In the genomic region with DNA sequence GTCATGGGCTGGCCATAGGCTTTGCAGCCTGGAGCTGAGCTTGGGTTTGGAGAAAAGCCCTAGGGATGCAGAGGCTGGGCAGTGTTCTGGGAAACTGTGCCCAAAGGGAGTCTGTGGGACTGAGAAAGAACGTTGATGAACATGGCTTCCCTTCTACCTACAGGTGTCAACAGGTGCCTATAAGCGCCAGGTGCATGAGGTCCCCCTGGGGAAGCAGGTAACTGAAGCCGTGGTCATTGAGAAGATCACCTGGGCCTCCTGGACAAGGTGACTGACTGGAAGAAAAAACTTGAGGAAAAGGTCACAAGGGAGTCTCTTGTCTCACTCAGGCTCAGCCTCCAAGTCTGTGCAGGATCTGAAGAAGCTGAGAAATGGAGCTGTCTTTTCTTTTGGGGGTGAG, we compare ENCODE assay signal across 19 cellular contexts.
A peak's percentile ranks its signal among the peaks of the same experiment; 100 is the strongest.
DNase-seq lines count a peak whose midpoint lies in the region; ATAC-seq and TF ChIP-seq lines count a peak whose summit lies in the region.
"Had no signal": no experiment of that assay in that cellular context is flagged by ENCODE, and none has a peak within 500 bp of the region (broad histone marks: within the 10 kb centered on the region; RNA-seq: fewer than 3 reads in every experiment).

No MANE protein-coding gene starts in this region.

- DNase-seq in A673 (ENCODE audit: low spot score) (no peak), RWPE2 (ENCODE audit: low spot score) (no peak), foreskin keratinocyte (no peak), AML-193 (lab: John Stamatoyannopoulos, UW) (no peak), NCI-H1417 (lab: John Stamatoyannopoulos, UW) (no peak), dermis blood vessel endothelial cell (no peak)
- DNase-seq in CD4-positive, CD25-positive, alpha-beta regulatory T cell: no peak
- no peak for DNase-seq in effector CD8-positive, alpha-beta T cell (lab: John Stamatoyannopoulos, UW)
- DNase-seq: activated CD4-positive, CD25-positive, alpha-beta regulatory T cell; activated CD8-positive, alpha-beta T cell treated with anti-CD3 and anti-CD28 coated beads for 36 hours; activated naive CD4-positive, alpha-beta T cell treated with anti-CD3 and anti-CD28 coated beads, Interleukin-2, amount 50 U/mL, for 16 hours; aorta; H7; NCI-H1105; NCI-H524 treated with DMSO at 0.1 percent for 48 hours; OCI-M1; stimulated activated CD4-positive, alpha-beta T cell treated with anti-CD3 and anti-CD28 coated beads, Interleukin-12 subunit alpha, Interleukin-12 subunit beta, amount 100 ng/mL, for 4 hours; T-helper 9 cell had no signal

- peak overlapping the region; percentile 62 to 95 (median 93) for H3K27ac Mint-ChIP-seq in CD4-positive, CD25-positive, alpha-beta regulatory T cell
- H3K27ac Mint-ChIP-seq: activated CD8-positive, alpha-beta T cell treated with anti-CD3 and anti-CD28 coated beads for 36 hours had no signal

- no peaks in the 10 kb centered on the region for H3K9me3 ChIP-seq in A673 (ENCODE audit: low read depth, low read length, poor library complexity, severe bottlenecking)
- H3K9me3 ChIP-seq in CD4-positive, CD25-positive, alpha-beta regulatory T cell (ENCODE audit: control insufficient read depth in 2 of 2, low read length in 2 of 2): no peaks in the 10 kb centered on the region
- H3K9me3 ChIP-seq in RWPE2 (ENCODE audit: severe bottlenecking): no peaks in the 10 kb centered on the region

- H3K4me3 ChIP-seq in A673 (ENCODE audit: low read depth, low read length, poor library complexity, severe bottlenecking) (no peak overlapping the region), RWPE2 (ENCODE audit: severe bottlenecking) (no peak overlapping the region)
- H3K4me3 ChIP-seq in CD4-positive, CD25-positive, alpha-beta regulatory T cell (ENCODE audit: low read depth, low read length): peak overlapping the region; percentile 47

- H3K36me3 ChIP-seq in A673 (ENCODE audit: insufficient read depth, low read length, poor library complexity, severe bottlenecking): peaks cover 17% of the 10 kb centered on the region
- peaks cover 14% of the 10 kb centered on the region for H3K36me3 ChIP-seq in CD4-positive, CD25-positive, alpha-beta regulatory T cell (ENCODE audit: control insufficient read depth, insufficient read depth, low read length)
- H3K36me3 ChIP-seq in RWPE2 (ENCODE audit: low read depth): peaks cover 20% of the 10 kb centered on the region

- H3K27ac ChIP-seq in A673 (ENCODE audit: low read depth, low read length, poor library complexity, severe bottlenecking) (peak overlapping the region; percentile 83), RWPE2 (ENCODE audit: poor library complexity, severe bottlenecking) (peak overlapping the region; percentile 48), foreskin keratinocyte (peak overlapping the region; percentile 46)
- no peak overlapping the region for H3K27ac ChIP-seq in CD4-positive, CD25-positive, alpha-beta regulatory T cell (ENCODE audit: insufficient read depth, low read length, poor library complexity, severe bottlenecking)

- H3K27me3 Mint-ChIP-seq in CD4-positive, CD25-positive, alpha-beta regulatory T cell: no peaks in the 10 kb centered on the region
- H3K27me3 Mint-ChIP-seq: activated CD8-positive, alpha-beta T cell treated with anti-CD3 and anti-CD28 coated beads for 36 hours had no signal

- BruUV-seq in A673 (replicated peaks; lab: Mats Ljungman, UMichigan): no TSS peak

- H3K4me1 Mint-ChIP-seq in CD4-positive, CD25-positive, alpha-beta regulatory T cell: peaks cover 39 to 66% (median 44%) of the 10 kb centered on the region in 4 donors

- no peak for ATAC-seq in CD4-positive, CD25-positive, alpha-beta regulatory T cell (ENCODE audit: low read depth in 2 of 2)
- no peak for ATAC-seq in RWPE2 (ENCODE audit: low read depth)
- no peak for ATAC-seq in foreskin keratinocyte
- ATAC-seq: activated CD8-positive, alpha-beta T cell treated with anti-CD3 and anti-CD28 coated beads for 36 hours had no signal

- intact Hi-C loops in A673 (cut with micrococcal nuclease; ENCODE audit: unreplicated experiment): no loop called here

- peaks cover 0 to 13% (median 3%) of the 10 kb centered on the region in 7 donors for H3K9me3 Mint-ChIP-seq in CD4-positive, CD25-positive, alpha-beta regulatory T cell
- H3K9me3 Mint-ChIP-seq: activated CD8-positive, alpha-beta T cell treated with anti-CD3 and anti-CD28 coated beads for 36 hours; endodermal cell had no signal

- H3K27me3 ChIP-seq in A673 (replicated peaks; ENCODE audit: insufficient read depth, low read depth, low read length, poor library complexity) (no peaks in the 10 kb centered on the region), RWPE2 (ENCODE audit: insufficient read depth, poor library complexity, severe bottlenecking) (no peaks in the 10 kb centered on the region), foreskin keratinocyte (no peaks in the 10 kb centered on the region)
- H3K27me3 ChIP-seq in CD4-positive, CD25-positive, alpha-beta regulatory T cell (ENCODE audit: control insufficient read depth, insufficient read depth, low read length): no peaks in the 10 kb centered on the region

- TF ChIP-seq CTCF in A673 (conservative IDR thresholded peaks at IDR 0.05; ENCODE audit: low read depth, low read length): no peak
- TF ChIP-seq CTCF in RWPE2 (IDR thresholded peaks at IDR 0.05; ENCODE audit: poor library complexity, severe bottlenecking): no peak
- TF ChIP-seq CTCF in foreskin keratinocyte (conservative IDR thresholded peaks at IDR 0.05): no peak

- H3K4me3 Mint-ChIP-seq in CD4-positive, CD25-positive, alpha-beta regulatory T cell: peak overlapping the region in 3 of 4 donors; percentile 40 to 65 (median 59)
- H3K4me3 Mint-ChIP-seq: activated CD8-positive, alpha-beta T cell treated with anti-CD3 and anti-CD28 coated beads for 36 hours; endodermal cell had no signal

- CTCF ChIA-PET in A673 (lab: Charles Lee): no interaction called here

- H3K36me3 Mint-ChIP-seq in CD4-positive, CD25-positive, alpha-beta regulatory T cell: peaks cover 42% of the 10 kb centered on the region

- POLR2A ChIA-PET in A673 (lab: Charles Lee; ENCODE audit: low non-redundant PET): no interaction called here

- H3K4me1 ChIP-seq in A673 (ENCODE audit: insufficient read depth, low read length, poor library complexity, severe bottlenecking) (peaks cover 33% of the 10 kb centered on the region), RWPE2 (ENCODE audit: insufficient read depth, poor library complexity, severe bottlenecking) (peaks cover 14% of the 10 kb centered on the region), foreskin keratinocyte (peaks cover 16% of the 10 kb centered on the region)
- H3K4me1 ChIP-seq in CD4-positive, CD25-positive, alpha-beta regulatory T cell (ENCODE audit: control insufficient read depth, insufficient read depth, low read length, poor library complexity, severe bottlenecking): peaks cover 35% of the 10 kb centered on the region
